In the genomic region with DNA sequence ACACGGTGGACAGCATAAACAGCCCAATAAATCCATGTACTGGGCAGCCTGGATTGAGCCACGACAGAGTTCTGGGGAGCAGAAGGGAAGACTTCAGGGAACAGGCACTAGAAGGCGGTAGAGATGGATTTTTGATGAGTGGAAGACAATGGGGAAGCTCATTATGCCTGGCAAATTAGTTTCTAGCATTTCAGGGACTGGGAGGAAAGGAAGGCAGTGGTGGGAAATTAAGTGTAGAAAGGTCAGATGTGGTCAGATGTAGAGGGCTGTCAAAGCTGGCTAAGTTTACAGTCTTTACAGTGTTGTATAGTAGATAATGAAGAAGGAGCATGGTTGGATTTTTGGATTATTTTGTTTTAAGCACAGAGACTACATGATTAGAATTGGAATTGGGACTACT, we compare ENCODE assay signal across 22 cellular contexts. TPM values are rescaled to one million over a fixed set of nuclear protein-coding genes. Genes with fewer than 3 reads are reported as not detected.
A peak's percentile ranks its signal among the peaks of the same experiment; 100 is the strongest.
DNase-seq lines count a peak whose midpoint lies in the region; ATAC-seq, FAIRE-seq and TF ChIP-seq lines count a peak whose summit lies in the region.
"Had no signal": no experiment of that assay in that cellular context is flagged by ENCODE, and none has a peak within 500 bp of the region (broad histone marks: within the 10 kb centered on the region; RNA-seq: fewer than 3 reads in every experiment).

No MANE protein-coding gene starts in this region.

- no peak overlapping the region for H3K4me3 ChIP-seq in H1 (ENCODE audit: extremely low read depth in 1 of 4, insufficient read depth in 2 of 4, low read depth in 3 of 4, low read length in 4 of 4)
- H3K4me3 ChIP-seq in sigmoid colon, result no peak overlapping the region
- H3K4me3 ChIP-seq: HAP-1, lung, SK-N-MC had no signal

- H3K14ac ChIP-seq in H1 (ENCODE audit: insufficient read length), result no peak overlapping the region

- no peak overlapping the region for H3K4me2 ChIP-seq in H1 (ENCODE audit: insufficient read depth in 1 of 2, low read depth in 2 of 2, low read length in 2 of 2)
- H3K4me2 ChIP-seq: KMS-11 had no signal

- H2BK12ac ChIP-seq in H1 (ENCODE audit: low read depth, low read length), result peak overlapping the region; percentile 31; the same call in 1 of the 2 replicates

- POLR2A ChIA-PET in H1 (lab: Charles Lee; ENCODE audit: partially characterized antibody), result interaction anchor here (1.1 to 1.4 kb wide), 3 partner anchors 9 to 118 kb away, joined by 3 to 13 read pairs (median 4); partner anchors contain the start of gene EGLN3

- no peak overlapping the region for H4K5ac ChIP-seq in H1 (ENCODE audit: insufficient read length, low read depth, low read length)

- no peak overlapping the region for H2BK120ac ChIP-seq in H1 (replicated peaks; ENCODE audit: low read depth, low read length)

- ATAC-seq in GM21367 (IDR thresholded peaks at IDR 0.05; ENCODE audit: unreplicated experiment), result no peak
- ATAC-seq: sciatic nerve; stimulated activated naive B cell treated with anti-CD40 and anti-IgM and Interleukin-4, amounts not matched to agents 10 μg/mL and 1 μg/mL and 100 μg/mL, for 72 hours had no signal

- TF ChIP-seq EP300 in H1 (IDR thresholded peaks at IDR 0.05; ENCODE audit: borderline replicate concordance in 1 of 2, low read depth in 2 of 2, low read length in 2 of 2) (no peak), sigmoid colon (IDR thresholded peaks at IDR 0.05) (no peak)

- no peaks in the 10 kb centered on the region for H4K20me1 ChIP-seq in H1 (replicated peaks in 1 of 2; ENCODE audit: control insufficient read depth in 1 of 2, insufficient read depth in 2 of 2, low read length in 2 of 2)

- no peak overlapping the region for H3K23ac ChIP-seq in H1 (ENCODE audit: insufficient read length)

- CTCF ChIA-PET in H1 (lab: Charles Lee; ENCODE audit: partially characterized antibody), result interaction anchor here (0.5 to 2.0 kb wide), 14 partner anchors 9 to 611 kb away, joined by 3 to 7 read pairs (median 4); partner anchors contain the start of gene EGLN3

- no peak overlapping the region for H2BK15ac ChIP-seq in H1 (ENCODE audit: low read length)

- peaks cover 3% of the 10 kb centered on the region for H3K79me1 ChIP-seq in H1 (ENCODE audit: low read depth, low read length)

- intact Hi-C loops in sigmoid colon (cut with DNase I), result no loop called here

- H3K27me3 ChIP-seq in H1 (replicated peaks in 1 of 4; ENCODE audit: control insufficient read depth in 3 of 4, extremely low read depth in 1 of 4, insufficient read depth in 3 of 4, low read length in 3 of 4) (no peaks in the 10 kb centered on the region), sigmoid colon (no peaks in the 10 kb centered on the region)

- peaks cover 8 to 89% of the 10 kb centered on the region in 2 experiments; a peak in 3 of 4 replicates for H3K79me2 ChIP-seq in H1 (ENCODE audit: control insufficient read depth in 1 of 2, insufficient read depth in 2 of 2, low read length in 2 of 2)

- H4K91ac ChIP-seq in H1 (replicated peaks; ENCODE audit: insufficient read length, low read length), result no peak overlapping the region

- H3K36me3 ChIP-seq in H1 (ENCODE audit: control insufficient read depth in 2 of 4, insufficient read depth in 4 of 4, low read length in 3 of 4), result peaks cover 0 to 7% (median 1%) of the 10 kb centered on the region in 4 experiments; a peak in 2 of 8 replicates
- no peaks in the 10 kb centered on the region for H3K36me3 ChIP-seq in sigmoid colon
- H3K36me3 ChIP-seq: HAP-1 had no signal

- H3K18ac ChIP-seq in H1 (ENCODE audit: extremely low read depth, low read length), result no peak overlapping the region

- FAIRE-seq in GM19239 (lab: Jason Lieb, UNC) (peak; percentile 54), H1 (lab: Jason Lieb, UNC) (no peak)
- FAIRE-seq: keratinocyte had no signal

- H2BK20ac ChIP-seq in H1 (ENCODE audit: low read length), result 0 out of 2 replicates have a peak overlapping the region, but pooled peaks have one; percentile 50

- H3K27ac ChIP-seq in H1 (ENCODE audit: low read depth, low read length) (no peak overlapping the region), sigmoid colon (peak overlapping the region; percentile 44 to 85 (median 68))
- H3K27ac ChIP-seq: KMS-11, SK-N-MC had no signal

- peak overlapping the region; percentile 82; the same call in 1 of the 2 replicates for H2AK5ac ChIP-seq in H1 (ENCODE audit: low read depth, low read length)

- no peak overlapping the region for H2BK5ac ChIP-seq in H1 (ENCODE audit: low read depth, low read length)

- H3K4ac ChIP-seq in H1 (replicated peaks; ENCODE audit: insufficient read length, low read depth, low read length), result no peak overlapping the region

- WGBS in H1 (ENCODE audit: extremely low coverage in 1 of 2, insufficient coverage in 1 of 2, insufficient read length in 1 of 2, insufficient replicate concordance in 2 of 2, low coverage in 1 of 2, low lambda C conversion rate in 2 of 2, missing lambda C conversion rate in 1 of 2), 2 experiments, result 75% methylated on average over 3 of the region's 3 CpGs; no CpG with 5 or more reads in 1 of the 2 experiments
- 58 to 72% methylated on average over 3 of the region's 3 CpGs for WGBS in sigmoid colon, 2 donors

- DNase-seq in GM19239 (ENCODE audit: insufficient read length, low spot score) (no peak), NCI-H69 (lab: John Stamatoyannopoulos, UW) (peak; percentile 61), H1 (ENCODE audit: low read depth in 1 of 2, low spot score in 2 of 2) (no peak), sigmoid colon (no peak), NCI-H1105 treated with DMSO at 0.1 percent for 48 hours (lab: John Stamatoyannopoulos, UW) (no peak)
- no peak for DNase-seq in activated CD4-positive, alpha-beta T cell treated with anti-CD3 and anti-CD28 coated beads for 4 hours
- DNase-seq: activated CD4-positive, alpha-beta T cell treated with anti-CD3 and anti-CD28 coated beads, Interleukin-2, amount 10 ng/mL, durations not matched to agents 7 days and 5 days; activated T-cell treated with anti-CD3 and anti-CD28 coated beads, Interleukin-2, amount 50 U/mL, for 24 hours; dermis blood vessel endothelial cell; EL; NCI-H146; NCI-H446 treated with DMSO at 0.1 percent for 48 hours; posterior cingulate gyrus; stimulated activated naive B cell treated with anti-CD40 and anti-IgM and Interleukin-4, amounts not matched to agents 10 μg/mL and 1 μg/mL and 100 μg/mL, for 72 hours had no signal

- no peak overlapping the region for H3K56ac ChIP-seq in H1 (replicated peaks; ENCODE audit: insufficient read length, low read depth, low read length)

- H2AFZ ChIP-seq in H1 (ENCODE audit: low read length), result no peak overlapping the region

- no peak overlapping the region for H3K9ac ChIP-seq in H1 (replicated peaks in 1 of 4; ENCODE audit: extremely low read depth in 1 of 4, low read depth in 3 of 4, low read length in 3 of 4)
- H3K9ac ChIP-seq: KMS-11 had no signal

- H3K4me1 ChIP-seq in H1 (replicated peaks in 1 of 4; ENCODE audit: control insufficient read depth in 3 of 4, insufficient read depth in 4 of 4, low read length in 3 of 4) (peaks cover 14 to 38% (median 24%) of the 10 kb centered on the region in 4 experiments), sigmoid colon (peaks cover 0 to 88% (median 58%) of the 10 kb centered on the region in 4 donors)

- TF ChIP-seq CTCF in H1 (IDR thresholded peaks at IDR 0.05; ENCODE audit: control extremely low read depth in 1 of 3, insufficient read depth in 1 of 3, low read depth in 1 of 3, low read length in 3 of 3) (peak in 1 of 3 experiments; percentile 7; a peak in 1 of 4 replicates), sigmoid colon (IDR thresholded peaks at IDR 0.05) (no peak)

- peak; percentile 27 to 44 for TF ChIP-seq RAD21 in H1 (IDR thresholded peaks at IDR 0.05 in 1 of 2, conservative IDR thresholded peaks at IDR 0.05 in 1 of 2; ENCODE audit: low read depth in 2 of 2, low read length in 2 of 2)

- no peak overlapping the region for H4K8ac ChIP-seq in H1 (ENCODE audit: extremely low read depth, insufficient read depth, low read length)

- H3K23me2 ChIP-seq in H1 (ENCODE audit: low read depth, low read length), result no peaks in the 10 kb centered on the region

- H3K9me3 ChIP-seq in H1 (ENCODE audit: insufficient read depth in 2 of 2, low read depth in 1 of 2, low read length in 1 of 2) (no peaks in the 10 kb centered on the region), sigmoid colon (no peaks in the 10 kb centered on the region)
- H3K9me3 ChIP-seq: HAP-1 had no signal

- TF ChIP-seq POLR2A in H1 (IDR thresholded peaks at IDR 0.05; ENCODE audit: control extremely low read depth in 1 of 2, low read depth in 2 of 2, low read length in 2 of 2) (no peak), sigmoid colon (IDR thresholded peaks at IDR 0.05) (no peak)

TF ChIP-seq in H1, 55 proteins besides CTCF, POLR2A, EP300 and RAD21:
- no peak for TF ChIP-seq CHD1 (IDR thresholded peaks at IDR 0.05; ENCODE audit: low read depth, low read length)
- TF ChIP-seq CHD2 (IDR thresholded peaks at IDR 0.05; ENCODE audit: low read length), result no peak
- TF ChIP-seq POU5F1 (IDR thresholded peaks at IDR 0.05; ENCODE audit: low read depth, low read length), result no peak
- no peak for TF ChIP-seq SAP30 (IDR thresholded peaks at IDR 0.05; ENCODE audit: insufficient read depth, insufficient replicate concordance, low read length)
- TF ChIP-seq CREB1 (IDR thresholded peaks at IDR 0.05), result no peak
- no peak for TF ChIP-seq NANOG (IDR thresholded peaks at IDR 0.05; ENCODE audit: insufficient read depth, low read depth, low read length, poor library complexity, severe bottlenecking)
- TF ChIP-seq CBX5 (IDR thresholded peaks at IDR 0.05; ENCODE audit: low read depth, low read length), result no peak
- TF ChIP-seq TBP (IDR thresholded peaks at IDR 0.05; ENCODE audit: low read depth, low read length), result no peak

RNA-seq across cellular contexts. Expression of gene EGLN3, which starts 9.1 kb away (rescaled TPM):
- total RNA-seq in H1 (2021; fragmentation: NEBNext Ultra II Directional; extraction: Animal tissue kit (Norgen Biotek cat#: 25700)), result 24.4 and 27.3 TPM in 2 replicates
- polyA plus RNA-seq in H1 (2011; rRNA removed) (8.8 and 10.6 TPM in 2 replicates), sigmoid colon (10 to 100 TPM; 46.9 to 69.1 (median 58.9) TPM)
- polyA plus RNA-seq in H1 (2011; cell fraction: cytosol; rRNA removed), result 13.0 TPM
- 11.4 TPM for polyA plus RNA-seq in H1 (2011; cell fraction: nucleus; rRNA removed)
- polyA plus RNA-seq in H1 (2012, experiment 1 of 2), result 20.1 to 25.6 TPM (median 23.9 TPM) in 4 replicates
- polyA plus RNA-seq in H1 (2012, experiment 2 of 2), result 19.0 TPM
- 12.5 TPM for polyA plus RNA-seq in H1 (2013, experiment 1 of 2)
- polyA plus RNA-seq in H1 (2013, experiment 2 of 2), result 14.1 TPM
- 28.2 and 29.5 TPM in 2 replicates for polyA minus RNA-seq in H1 (2011; rRNA and poly(A)+ RNA removed)
- 16.9 TPM for polyA minus RNA-seq in H1 (2011; cell fraction: cytosol; rRNA and poly(A)+ RNA removed)
- 37.3 TPM for polyA minus RNA-seq in H1 (2011; cell fraction: nucleus; rRNA and poly(A)+ RNA removed)
- 10 to 100 TPM; 13.0 to 18.5 (median 13.2) TPM for total RNA-seq in sigmoid colon
- total RNA-seq: HT1080 had no signal
